11 cellular contexts compared by ENCODE assay signal in genomic region chr22:17969732-17970131, GRCh38. TPM values are rescaled to one million over a fixed set of nuclear protein-coding genes. Genes with fewer than 3 reads are reported as not detected.
A peak's percentile ranks its signal among the peaks of the same experiment; 100 is the strongest.
DNase-seq lines count a peak whose midpoint lies in the region; ATAC-seq and TF ChIP-seq lines count a peak whose summit lies in the region.
"Had no signal": no experiment of that assay in that cellular context is flagged by ENCODE, and none has a peak within 500 bp of the region (broad histone marks: within the 10 kb centered on the region; RNA-seq: fewer than 3 reads in every experiment).

No MANE protein-coding gene starts in this region.

- H3K4me1 ChIP-seq in lower lobe of right lung, result peaks cover 32% of the 10 kb centered on the region

- no peak overlapping the region for H3K4me3 ChIP-seq in lower lobe of right lung
- H3K4me3 ChIP-seq in H7 (ENCODE audit: insufficient read depth, low read depth, low read length), result no peak overlapping the region
- H3K4me3 ChIP-seq: suprapubic skin had no signal

- H3K4me3 Mint-ChIP-seq in chondrocyte (ENCODE audit: unreplicated experiment), result peak overlapping the region; percentile 25
- H3K4me3 Mint-ChIP-seq: activated CD4-positive, alpha-beta memory T cell treated with anti-CD3 and anti-CD28 coated beads, Interleukin-2, amount 10 ng/mL, durations not matched to agents 7 days and 5 days; CD8-positive, alpha-beta T cell had no signal

- TF ChIP-seq CTCF in chondrocyte (IDR thresholded peaks at IDR 0.05), result no peak
- TF ChIP-seq CTCF in lower lobe of right lung (IDR thresholded peaks at IDR 0.05), result no peak

- no peaks in the 10 kb centered on the region for H3K9me3 Mint-ChIP-seq in chondrocyte (ENCODE audit: low read depth)
- H3K9me3 Mint-ChIP-seq: activated CD4-positive, alpha-beta memory T cell treated with anti-CD3 and anti-CD28 coated beads, Interleukin-2, amount 10 ng/mL, durations not matched to agents 7 days and 5 days; CD8-positive, alpha-beta T cell had no signal

- DNase-seq in 8988T (peak; percentile 48), HT1080 (ENCODE audit: low read depth) (peak; percentile 50), chondrocyte (ENCODE audit: low spot score) (no peak), lower lobe of right lung (no peak), T-helper 2 cell (no peak), cerebellum (ENCODE audit: low spot score) (no peak), H7 (no peak)
- DNase-seq: activated CD4-positive, alpha-beta memory T cell treated with anti-CD3 and anti-CD28 coated beads, Interleukin-2, amount 10 ng/mL, durations not matched to agents 7 days and 5 days; CD8-positive, alpha-beta T cell had no signal

- ATAC-seq in lower lobe of right lung (peak; percentile 6 to 28), GM19035 (IDR thresholded peaks at IDR 0.05; ENCODE audit: unreplicated experiment) (no peak)
- ATAC-seq: CD8-positive, alpha-beta T cell had no signal

- peak overlapping the region; percentile 95 for H3K27ac Mint-ChIP-seq in chondrocyte (ENCODE audit: unreplicated experiment)
- H3K27ac Mint-ChIP-seq: activated CD4-positive, alpha-beta memory T cell treated with anti-CD3 and anti-CD28 coated beads, Interleukin-2, amount 10 ng/mL, durations not matched to agents 7 days and 5 days; CD8-positive, alpha-beta T cell had no signal

- H3K27ac ChIP-seq in lower lobe of right lung, result peak overlapping the region; percentile 21
- H3K27ac ChIP-seq: suprapubic skin had no signal

- peaks cover 61% of the 10 kb centered on the region for H3K4me1 Mint-ChIP-seq in chondrocyte (ENCODE audit: low read depth)

- no peaks in the 10 kb centered on the region for H3K27me3 ChIP-seq in lower lobe of right lung (ENCODE audit: low read depth)
- no peaks in the 10 kb centered on the region for H3K27me3 ChIP-seq in H7 (ENCODE audit: control insufficient read depth, insufficient read depth, low read length)
- H3K27me3 ChIP-seq: suprapubic skin had no signal

- peaks cover 2% of the 10 kb centered on the region for H3K36me3 Mint-ChIP-seq in chondrocyte (ENCODE audit: low read depth)

- H3K27me3 Mint-ChIP-seq in chondrocyte (ENCODE audit: low read depth), result no peaks in the 10 kb centered on the region
- H3K27me3 Mint-ChIP-seq: activated CD4-positive, alpha-beta memory T cell treated with anti-CD3 and anti-CD28 coated beads, Interleukin-2, amount 10 ng/mL, durations not matched to agents 7 days and 5 days had no signal

- intact Hi-C loops in lower lobe of right lung (cut with DNase I), result no loop called here

- H3K36me3 ChIP-seq in lower lobe of right lung, result no peaks in the 10 kb centered on the region
- H3K36me3 ChIP-seq in H7 (replicated peaks; ENCODE audit: control insufficient read depth, insufficient read depth, low read length), result no peaks in the 10 kb centered on the region; the same call in 1 of the 2 replicates
- H3K36me3 ChIP-seq: suprapubic skin had no signal

- no peaks in the 10 kb centered on the region for H3K9me3 ChIP-seq in lower lobe of right lung
- H3K9me3 ChIP-seq: suprapubic skin had no signal

RNA-seq across cellular contexts. Expression of gene MICAL3, which starts 54.6 kb away (rescaled TPM):
- 15.3 and 29.2 TPM in 2 replicates for total RNA-seq in HT1080 (2014; rRNA removed; shearing (Covaris generic))
- polyA plus RNA-seq in HT1080 (2015; cell fraction: cytosol; rRNA removed), result 12.5 and 18.1 TPM in 2 replicates
- 72.7 and 93.2 TPM in 2 replicates for polyA plus RNA-seq in HT1080 (2015; cell fraction: nucleus; rRNA removed)
- total RNA-seq in chondrocyte (49.6 to 74.4 TPM (median 68.2 TPM) in 3 replicates), lower lobe of right lung (23.5 TPM), cerebellum (77.6 TPM)
- 11.8 and 12.3 TPM in 2 replicates for total RNA-seq in H7 (2014; rRNA removed; shearing (Covaris generic))

Comparison
In these comparisons a context has a peak if more than half of its experiments do, and no peak if none do; other contexts are left out.
1. DNase-seq: peak in 8988T (single experiment) and HT1080 (single experiment); none in chondrocyte (single experiment), lower lobe of right lung (single experiment), T-helper 2 cell (0 of 5), cerebellum (single experiment) and H7 (single experiment).